In genomic region chr22:20244744-20245576, GRCh38 we compare ENCODE assay signal across 9 cellular contexts. TPM values are rescaled to one million over a fixed set of nuclear protein-coding genes. Genes with fewer than 3 reads are reported as not detected.
A peak's percentile ranks its signal among the peaks of the same experiment; 100 is the strongest.
DNase-seq lines count a peak whose midpoint lies in the region; ATAC-seq, FAIRE-seq and TF ChIP-seq lines count a peak whose summit lies in the region.
"Had no signal": no experiment of that assay in that cellular context is flagged by ENCODE, and none has a peak within 500 bp of the region (broad histone marks: within the 10 kb centered on the region; RNA-seq: fewer than 3 reads in every experiment).

No MANE protein-coding gene starts in this region.

- DNase-seq in GM18507 (ENCODE audit: extremely low spot score, insufficient read length, low read depth) (no peak), neuronal stem cell (ENCODE audit: low spot score) (no peak), epidermal melanocyte (ENCODE audit: insufficient read length, low spot score) (no peak), left lobe of liver (ENCODE audit: low spot score) (no peak)
- peak; percentile 71 for DNase-seq in activated naive CD4-positive, alpha-beta T cell treated with anti-CD3 and anti-CD28 coated beads, Interleukin-2, amount 10 ng/mL, durations not matched to agents 7 days and 5 days
- DNase-seq: kidney glomerular epithelial cell had no signal

- ATAC-seq in GM21390 (IDR thresholded peaks at IDR 0.05; ENCODE audit: unreplicated experiment) (no peak), left lobe of liver (no peak), GM18505 (IDR thresholded peaks at IDR 0.05; ENCODE audit: unreplicated experiment) (no peak)

- TF ChIP-seq POLR2A in GM18505 (IDR thresholded peaks at IDR 0.05; ENCODE audit: borderline replicate concordance, extremely low read depth, insufficient read depth, insufficient read length): no peak

- H3K4me3 Mint-ChIP-seq in T-helper 1 cell treated with Interleukin-12 subunit alpha and Interleukin-12 subunit beta and Interleukin-4 antibody, amounts not matched to agents 30 μg/mL and 1 μg/mL, for 36 hours: peak overlapping the region; percentile 52
- peak overlapping the region; percentile 47 for H3K4me3 Mint-ChIP-seq in activated naive CD4-positive, alpha-beta T cell treated with anti-CD3 and anti-CD28 coated beads, Interleukin-2, amount 10 ng/mL, durations not matched to agents 7 days and 5 days

- peak overlapping the region; percentile 87 for H3K23ac ChIP-seq in neuronal stem cell (ENCODE audit: low read depth, low read length, poor library complexity)

- peak overlapping the region; percentile 26 for H3K27ac ChIP-seq in neuronal stem cell (replicated peaks; ENCODE audit: low read length)

- H3K4me3 ChIP-seq in neuronal stem cell (ENCODE audit: low read length in 2 of 2): peak overlapping the region in 1 of 2 donors; percentile 33

- CTCF ChIA-PET in activated naive CD4-positive, alpha-beta T cell treated with anti-CD3 and anti-CD28 coated beads, Interleukin-2, amount 10 ng/mL, durations not matched to agents 7 days and 5 days (lab: Charles Lee): no interaction called here

- H2BK120ac ChIP-seq in neuronal stem cell (ENCODE audit: low read depth, low read length): peak overlapping the region; percentile 87

- no peaks in the 10 kb centered on the region for H3K27me3 Mint-ChIP-seq in T-helper 1 cell treated with Interleukin-12 subunit alpha and Interleukin-12 subunit beta and Interleukin-4 antibody, amounts not matched to agents 30 μg/mL and 1 μg/mL, for 36 hours (ENCODE audit: low read depth)
- no peaks in the 10 kb centered on the region for H3K27me3 Mint-ChIP-seq in activated naive CD4-positive, alpha-beta T cell treated with anti-CD3 and anti-CD28 coated beads, Interleukin-2, amount 10 ng/mL, durations not matched to agents 7 days and 5 days

- peak overlapping the region; percentile 99 for H4K91ac ChIP-seq in neuronal stem cell (ENCODE audit: low read depth, low read length, poor library complexity)

- no CpG with 5 or more reads among the region's 24 CpGs for WGBS in neuronal stem cell (ENCODE audit: extremely low coverage in 2 of 2, insufficient read length in 2 of 2, insufficient replicate concordance in 1 of 2), 2 donors

- H2AFZ ChIP-seq in neuronal stem cell (ENCODE audit: low read length): no peak overlapping the region

- peak overlapping the region; percentile 95 for H2AK5ac ChIP-seq in neuronal stem cell (ENCODE audit: low read depth, low read length)

- no peaks in the 10 kb centered on the region for H3K36me3 Mint-ChIP-seq in T-helper 1 cell treated with Interleukin-12 subunit alpha and Interleukin-12 subunit beta and Interleukin-4 antibody, amounts not matched to agents 30 μg/mL and 1 μg/mL, for 36 hours (ENCODE audit: low read depth)
- peaks cover 2% of the 10 kb centered on the region for H3K36me3 Mint-ChIP-seq in activated naive CD4-positive, alpha-beta T cell treated with anti-CD3 and anti-CD28 coated beads, Interleukin-2, amount 10 ng/mL, durations not matched to agents 7 days and 5 days

- H3K27me3 ChIP-seq in neuronal stem cell (ENCODE audit: control insufficient read depth in 3 of 3, insufficient read depth in 3 of 3, low read depth in 1 of 3, low read length in 3 of 3): no peaks in the 10 kb centered on the region

- H3K36me3 ChIP-seq in neuronal stem cell (replicated peaks in 1 of 2; ENCODE audit: control insufficient read depth in 2 of 2, insufficient read depth in 2 of 2, low read length in 2 of 2): peaks cover 13 to 16% of the 10 kb centered on the region in 2 donors

- peak; percentile 26 for FAIRE-seq in GM18507 (lab: Jason Lieb, UNC)

- H3K4me1 Mint-ChIP-seq in T-helper 1 cell treated with Interleukin-12 subunit alpha and Interleukin-12 subunit beta and Interleukin-4 antibody, amounts not matched to agents 30 μg/mL and 1 μg/mL, for 36 hours (ENCODE audit: low read depth): peaks cover 23% of the 10 kb centered on the region
- H3K4me1 Mint-ChIP-seq in activated naive CD4-positive, alpha-beta T cell treated with anti-CD3 and anti-CD28 coated beads, Interleukin-2, amount 10 ng/mL, durations not matched to agents 7 days and 5 days: peaks cover 43% of the 10 kb centered on the region

- H3K4ac ChIP-seq in neuronal stem cell (ENCODE audit: low read length): peak overlapping the region; percentile 97

- peak overlapping the region; percentile 84 for H2BK12ac ChIP-seq in neuronal stem cell (ENCODE audit: low read length)

- H3K79me1 ChIP-seq in neuronal stem cell (ENCODE audit: low read depth, low read length): peaks cover 27% of the 10 kb centered on the region

- H3K18ac ChIP-seq in neuronal stem cell (ENCODE audit: low read length): peak overlapping the region; percentile 91

- peak overlapping the region; percentile 99 for H3K14ac ChIP-seq in neuronal stem cell (ENCODE audit: low read length)

- peak overlapping the region; percentile 43 for H4K8ac ChIP-seq in neuronal stem cell (ENCODE audit: low read depth, low read length)

- H3K9me3 Mint-ChIP-seq in T-helper 1 cell treated with Interleukin-12 subunit alpha and Interleukin-12 subunit beta and Interleukin-4 antibody, amounts not matched to agents 30 μg/mL and 1 μg/mL, for 36 hours: no peaks in the 10 kb centered on the region
- H3K9me3 Mint-ChIP-seq in activated naive CD4-positive, alpha-beta T cell treated with anti-CD3 and anti-CD28 coated beads, Interleukin-2, amount 10 ng/mL, durations not matched to agents 7 days and 5 days: no peaks in the 10 kb centered on the region

- no peaks in the 10 kb centered on the region for H3K9me3 ChIP-seq in neuronal stem cell (replicated peaks in 1 of 2; ENCODE audit: control insufficient read depth in 2 of 2, insufficient read depth in 1 of 2, low read depth in 1 of 2, low read length in 2 of 2)

- peak overlapping the region; percentile 70 for H3K27ac Mint-ChIP-seq in T-helper 1 cell treated with Interleukin-12 subunit alpha and Interleukin-12 subunit beta and Interleukin-4 antibody, amounts not matched to agents 30 μg/mL and 1 μg/mL, for 36 hours
- peak overlapping the region; percentile 85 for H3K27ac Mint-ChIP-seq in activated naive CD4-positive, alpha-beta T cell treated with anti-CD3 and anti-CD28 coated beads, Interleukin-2, amount 10 ng/mL, durations not matched to agents 7 days and 5 days

- H3K4me1 ChIP-seq in neuronal stem cell (ENCODE audit: control insufficient read depth in 2 of 2, insufficient read depth in 1 of 2, low read depth in 1 of 2, low read length in 2 of 2): peaks cover 48 to 56% of the 10 kb centered on the region in 2 donors

- peak overlapping the region; percentile 82 for H2BK15ac ChIP-seq in neuronal stem cell (ENCODE audit: low read length)

- H3K4me2 ChIP-seq in neuronal stem cell (ENCODE audit: insufficient read depth, low read length, poor library complexity, severe bottlenecking): peak overlapping the region; percentile 33

- H2BK5ac ChIP-seq in neuronal stem cell (ENCODE audit: low read length): peak overlapping the region; percentile 84

- H3K9ac ChIP-seq in neuronal stem cell (ENCODE audit: low read depth, low read length, poor library complexity): peak overlapping the region; percentile 53

RNA-seq across cellular contexts. Expression of gene RTN4R, which starts 23.2 kb away (rescaled TPM):
- polyA plus RNA-seq in neuronal stem cell (2013, experiment 1 of 2): 23.2 TPM
- polyA plus RNA-seq in neuronal stem cell (2013, experiment 2 of 2): 22.9 TPM
- total RNA-seq in left lobe of liver: 10.9 TPM
